22 cellular contexts compared by ENCODE assay signal in genomic region chr22:19096555-19096954, GRCh38. TPM values are rescaled to one million over a fixed set of nuclear protein-coding genes. Genes with fewer than 3 reads are reported as not detected.
"Had no signal": no experiment of that assay in that cellular context is flagged by ENCODE, and none has a peak within 500 bp of the region (broad histone marks: within the 10 kb centered on the region; RNA-seq: fewer than 3 reads in every experiment).

No MANE protein-coding gene starts in this region.

- H3K9me3 ChIP-seq: ascending aorta, Peyer's patch, SJCRH30, SK-N-SH had no signal

- H3K4me1 ChIP-seq: ascending aorta had no signal

- H3K4me2 ChIP-seq: SK-N-SH had no signal

- H3K4me3 ChIP-seq: ascending aorta, Peyer's patch, SJCRH30 had no signal

- ATAC-seq: activated CD4-positive, CD25-positive, alpha-beta regulatory T cell treated with anti-CD3 and anti-CD28 coated beads, Interleukin-2, amount 50 U/mL, for 24 hours; activated CD8-positive, alpha-beta T cell treated with anti-CD3 and anti-CD28 coated beads for 36 hours; activated T-cell treated with anti-CD3 and anti-CD28 coated beads, Interleukin-2, amount 50 U/mL, for 72 hours had no signal

- H3K4me3 Mint-ChIP-seq: activated CD8-positive, alpha-beta T cell treated with anti-CD3 and anti-CD28 coated beads for 36 hours; activated naive CD4-positive, alpha-beta T cell treated with anti-CD3 and anti-CD28 coated beads, Interleukin-2, amount 50 U/mL, for 24 hours; activated T-cell treated with anti-CD3 and anti-CD28 coated beads, Interleukin-2, amount 50 U/mL, for 72 hours; brain had no signal

- H3K27ac ChIP-seq: ascending aorta, Peyer's patch, SJCRH30 had no signal

- H3K27me3 ChIP-seq: ascending aorta, Peyer's patch, SJCRH30 had no signal

- H3K27me3 Mint-ChIP-seq: activated CD8-positive, alpha-beta T cell treated with anti-CD3 and anti-CD28 coated beads for 36 hours; activated naive CD4-positive, alpha-beta T cell treated with anti-CD3 and anti-CD28 coated beads, Interleukin-2, amount 50 U/mL, for 24 hours; brain had no signal

- H3K27ac Mint-ChIP-seq: activated CD8-positive, alpha-beta T cell treated with anti-CD3 and anti-CD28 coated beads for 36 hours; activated T-cell treated with anti-CD3 and anti-CD28 coated beads, Interleukin-2, amount 50 U/mL, for 72 hours had no signal

- DNase-seq: activated CD4-positive, alpha-beta T cell treated with anti-CD3 and anti-CD28 coated beads for 4 hours; activated CD8-positive, alpha-beta memory T cell treated with anti-CD3 and anti-CD28 coated beads, Interleukin-2, amount 50 U/mL, for 4 hours; activated CD8-positive, alpha-beta T cell treated with anti-CD3 and anti-CD28 coated beads for 36 hours; activated naive CD4-positive, alpha-beta T cell; activated T-cell treated with anti-CD3 and anti-CD28 coated beads, Interleukin-2, amount 50 U/mL, for 72 hours; MM.1S; NCI-H1105 treated with DMSO at 0.1 percent for 48 hours; NCI-H1436 treated with DMSO at 0.1 percent for 48 hours; NCI-H187; NCI-H2081; NCI-H510A treated with DMSO at 0.1 percent for 48 hours; NCI-H69; Right ventricle myocardium superior; SJCRH30; SK-N-SH; SW 1271 had no signal

- H3K9me3 Mint-ChIP-seq: activated CD8-positive, alpha-beta T cell treated with anti-CD3 and anti-CD28 coated beads for 36 hours; activated naive CD4-positive, alpha-beta T cell treated with anti-CD3 and anti-CD28 coated beads, Interleukin-2, amount 50 U/mL, for 24 hours; activated T-cell treated with anti-CD3 and anti-CD28 coated beads, Interleukin-2, amount 50 U/mL, for 72 hours had no signal

- H3K9ac ChIP-seq: SK-N-SH had no signal

RNA-seq across cellular contexts. Expression of gene TSSK2, which starts 34.6 kb away (rescaled TPM):
- total RNA-seq: activated CD8-positive, alpha-beta T cell treated with anti-CD3 and anti-CD28 coated beads for 36 hours; activated T-cell treated with anti-CD3 and anti-CD28 coated beads, Interleukin-2, amount 50 U/mL, for 72 hours; ascending aorta; Right ventricle myocardium superior; SJCRH30; T-helper 1 cell treated with Interleukin-12 subunit alpha and Interleukin-12 subunit beta and Interleukin-4 antibody, amounts not matched to agents 30 ng/mL and 1 ng/mL, for 36 hours had no signal
- polyA plus RNA-seq: SK-N-SH had no signal

RNA-seq across cellular contexts. Expression of gene GSC2, which starts 53.5 kb away (rescaled TPM):
- total RNA-seq: activated CD8-positive, alpha-beta T cell treated with anti-CD3 and anti-CD28 coated beads for 36 hours; activated T-cell treated with anti-CD3 and anti-CD28 coated beads, Interleukin-2, amount 50 U/mL, for 72 hours; ascending aorta; Peyer's patch; Right ventricle myocardium superior; SJCRH30; T-helper 1 cell treated with Interleukin-12 subunit alpha and Interleukin-12 subunit beta and Interleukin-4 antibody, amounts not matched to agents 30 ng/mL and 1 ng/mL, for 36 hours had no signal
- polyA plus RNA-seq: SK-N-SH had no signal
